In genomic region chr3:53195602-53196574, GRCh38 we compare ENCODE assay signal across 1 cellular context.
TF ChIP-seq lines count a peak whose summit lies in the region.

No MANE protein-coding gene starts in this region.

TF ChIP-seq in H1, 55 proteins besides CTCF, POLR2A, EP300 and RAD21 (continued from another document):
- TF ChIP-seq RNF2 (IDR thresholded peaks at IDR 0.05; ENCODE audit: borderline replicate concordance, low read depth, low read length, missing control alignments, poor library complexity, severe bottlenecking) (no peak), JUND (IDR thresholded peaks at IDR 0.05; ENCODE audit: low read length) (no peak), RFX5 (IDR thresholded peaks at IDR 0.05; ENCODE audit: borderline replicate concordance, low read depth, low read length) (no peak), SP2 (IDR thresholded peaks at IDR 0.05; ENCODE audit: low read length) (no peak), CHD2 (IDR thresholded peaks at IDR 0.05; ENCODE audit: low read length) (no peak), E2F6 (IDR thresholded peaks at IDR 0.05) (peak; percentile 87), JUN (IDR thresholded peaks at IDR 0.05; ENCODE audit: low read depth, low read length) (no peak), BACH1 (IDR thresholded peaks at IDR 0.05; ENCODE audit: low read length) (peak; percentile 51; the same call in 1 of the 2 replicates), TAF7 (optimal IDR thresholded peaks at IDR 0.05; ENCODE audit: borderline replicate concordance, low read depth, low read length) (no peak), TEAD4 (IDR thresholded peaks at IDR 0.05; ENCODE audit: low read depth, low read length) (no peak), ASH2L (IDR thresholded peaks at IDR 0.05; ENCODE audit: low read length) (no peak), SIN3A (conservative IDR thresholded peaks at IDR 0.05 in 1 of 2, IDR thresholded peaks at IDR 0.05 in 1 of 2; ENCODE audit: low read depth in 1 of 2, low read length in 2 of 2) (peak in 1 of 2 experiments; percentile 74; a peak in 2 of 4 replicates), RXRA (IDR thresholded peaks at IDR 0.05; ENCODE audit: insufficient read depth, low read depth, low read length) (no peak), BRCA1 (IDR thresholded peaks at IDR 0.05; ENCODE audit: low read depth, low read length) (no peak), MAX (IDR thresholded peaks at IDR 0.05) (peak; percentile 99), CREB1 (IDR thresholded peaks at IDR 0.05) (0 out of 2 replicates have a peak, but pooled peaks have one; percentile 36), POU5F1 (IDR thresholded peaks at IDR 0.05; ENCODE audit: low read depth, low read length) (no peak), SIRT6 (IDR thresholded peaks at IDR 0.05; ENCODE audit: low read length) (no peak), GTF2F1 (IDR thresholded peaks at IDR 0.05; ENCODE audit: borderline replicate concordance, low read depth, low read length) (no peak), CBX8 (IDR thresholded peaks at IDR 0.05; ENCODE audit: borderline replicate concordance, low read depth, low read length) (no peak), CEBPB (IDR thresholded peaks at IDR 0.05; ENCODE audit: low read depth, low read length) (no peak), SP1 (IDR thresholded peaks at IDR 0.05; ENCODE audit: low read depth, low read length) (no peak), CHD7 (IDR thresholded peaks at IDR 0.05; ENCODE audit: insufficient replicate concordance, low read length) (no peak), CBX5 (IDR thresholded peaks at IDR 0.05; ENCODE audit: low read depth, low read length) (no peak), NANOG (IDR thresholded peaks at IDR 0.05; ENCODE audit: insufficient read depth, low read depth, low read length, poor library complexity, severe bottlenecking) (no peak), SIX5 (IDR thresholded peaks at IDR 0.05; ENCODE audit: low read depth, low read length) (no peak), GABPA (IDR thresholded peaks at IDR 0.05; ENCODE audit: borderline replicate concordance, insufficient read depth, low read length) (peak; percentile 72; the same call in 1 of the 2 replicates), SAP30 (IDR thresholded peaks at IDR 0.05; ENCODE audit: insufficient read depth, insufficient replicate concordance, low read length) (no peak), POLR2AphosphoS5 (IDR thresholded peaks at IDR 0.05; ENCODE audit: low read depth, low read length) (no peak), NRF1 (IDR thresholded peaks at IDR 0.05; ENCODE audit: low read depth, low read length) (0 out of 2 replicates have a peak, but pooled peaks have one; percentile 30), ZNF274 (IDR thresholded peaks at IDR 0.05; ENCODE audit: borderline replicate concordance, extremely low read depth, low read length) (no peak)
TF ChIP-seq in H1: peak in this region for 11.
